Comparison of ENCODE assay signal across 16 cellular contexts in genomic region chr3:134476306-134476705, GRCh38. TPM values are rescaled to one million over a fixed set of nuclear protein-coding genes. Genes with fewer than 3 reads are reported as not detected.
A peak's percentile ranks its signal among the peaks of the same experiment; 100 is the strongest.
DNase-seq lines count a peak whose midpoint lies in the region; ATAC-seq and TF ChIP-seq lines count a peak whose summit lies in the region.
"Had no signal": no experiment of that assay in that cellular context is flagged by ENCODE, and none has a peak within 500 bp of the region (broad histone marks: within the 10 kb centered on the region; RNA-seq: fewer than 3 reads in every experiment).

No MANE protein-coding gene starts in this region.

- no peak for ATAC-seq in activated CD8-positive, alpha-beta T cell treated with anti-CD3 and anti-CD28 coated beads, Interleukin-2, amount 10 ng/mL, durations not matched to agents 7 days and 5 days
- ATAC-seq in activated CD8-positive, alpha-beta T cell treated with anti-CD3 and anti-CD28 coated beads for 36 hours, result no peak
- ATAC-seq in GM19467 (IDR thresholded peaks at IDR 0.05; ENCODE audit: unreplicated experiment), result no peak
- no peak for ATAC-seq in CD8-positive, alpha-beta T cell

- no peak for TF ChIP-seq CTCF in activated CD8-positive, alpha-beta T cell treated with anti-CD3 and anti-CD28 coated beads for 36 hours (IDR thresholded peaks at IDR 0.05)
- no peak for TF ChIP-seq CTCF in esophagus squamous epithelium (IDR thresholded peaks at IDR 0.05)
- no peak for TF ChIP-seq CTCF in nephron progenitor cell (IDR thresholded peaks at IDR 0.05)
- no peak for TF ChIP-seq CTCF in vagina (IDR thresholded peaks at IDR 0.05)
- TF ChIP-seq CTCF in CD8-positive, alpha-beta T cell (IDR thresholded peaks at IDR 0.05), result no peak

- no peaks in the 10 kb centered on the region for H3K27me3 ChIP-seq in esophagus squamous epithelium
- no peaks in the 10 kb centered on the region for H3K27me3 ChIP-seq in vagina
- H3K27me3 ChIP-seq in CD8-positive, alpha-beta T cell (ENCODE audit: insufficient read depth, low read length), result no peaks in the 10 kb centered on the region
- H3K27me3 ChIP-seq: BLaER1 treated with 17β-estradiol and CSF1 and Interleukin-3, amounts not matched to agents 10 nM and 100 nM had no signal

- H3K4me1 ChIP-seq in esophagus squamous epithelium, result peaks cover 23 to 58% (median 29%) of the 10 kb centered on the region in 3 donors
- H3K4me1 ChIP-seq in vagina, result peaks cover 27% of the 10 kb centered on the region
- peaks cover 4% of the 10 kb centered on the region for H3K4me1 ChIP-seq in CD8-positive, alpha-beta T cell (ENCODE audit: insufficient read depth, low read length)

- no peak overlapping the region for H3K4me3 Mint-ChIP-seq in activated CD8-positive, alpha-beta T cell treated with anti-CD3 and anti-CD28 coated beads, Interleukin-2, amount 10 ng/mL, durations not matched to agents 7 days and 5 days
- H3K4me3 Mint-ChIP-seq in activated CD8-positive, alpha-beta T cell treated with anti-CD3 and anti-CD28 coated beads for 36 hours, result no peak overlapping the region
- no peak overlapping the region for H3K4me3 Mint-ChIP-seq in nephron progenitor cell
- H3K4me3 Mint-ChIP-seq in CD8-positive, alpha-beta T cell, result no peak overlapping the region
- H3K4me3 Mint-ChIP-seq: activated CD4-positive, alpha-beta memory T cell treated with anti-CD3 and anti-CD28 coated beads, Interleukin-2, amount 10 ng/mL, durations not matched to agents 7 days and 5 days; central memory CD8-positive, alpha-beta T cell had no signal

- peaks cover 31% of the 10 kb centered on the region for H3K36me3 Mint-ChIP-seq in activated CD8-positive, alpha-beta T cell treated with anti-CD3 and anti-CD28 coated beads, Interleukin-2, amount 10 ng/mL, durations not matched to agents 7 days and 5 days (ENCODE audit: low read depth)
- H3K36me3 Mint-ChIP-seq in activated CD8-positive, alpha-beta T cell treated with anti-CD3 and anti-CD28 coated beads for 36 hours (ENCODE audit: low read depth), result peaks cover 27% of the 10 kb centered on the region
- H3K36me3 Mint-ChIP-seq in nephron progenitor cell (ENCODE audit: low read depth), result peaks cover 21% of the 10 kb centered on the region
- peaks cover 63% of the 10 kb centered on the region for H3K36me3 Mint-ChIP-seq in CD8-positive, alpha-beta T cell

- H3K36me3 ChIP-seq in esophagus squamous epithelium, result peaks cover 5 to 50% (median 6%) of the 10 kb centered on the region in 3 donors
- H3K36me3 ChIP-seq in vagina, result peaks cover 0 to 35% of the 10 kb centered on the region in 2 donors
- H3K36me3 ChIP-seq in CD8-positive, alpha-beta T cell (ENCODE audit: insufficient read depth, low read length), result peaks cover 49% of the 10 kb centered on the region

- intact Hi-C loops in activated CD8-positive, alpha-beta T cell treated with anti-CD3 and anti-CD28 coated beads for 36 hours (cut with micrococcal nuclease), result no loop called here
- intact Hi-C loops in esophagus squamous epithelium (cut with DNase I) (no loop called here), vagina (cut with DNase I) (no loop called here)
- intact Hi-C loops in CD8-positive, alpha-beta T cell (cut with DNase I, micrococcal nuclease), result no loop called here

- peak overlapping the region; percentile 14 for H3K27ac Mint-ChIP-seq in activated CD8-positive, alpha-beta T cell treated with anti-CD3 and anti-CD28 coated beads, Interleukin-2, amount 10 ng/mL, durations not matched to agents 7 days and 5 days
- H3K27ac Mint-ChIP-seq in activated CD8-positive, alpha-beta T cell treated with anti-CD3 and anti-CD28 coated beads for 36 hours, result no peak overlapping the region
- H3K27ac Mint-ChIP-seq in nephron progenitor cell, result peak overlapping the region; percentile 68
- H3K27ac Mint-ChIP-seq in CD8-positive, alpha-beta T cell, result no peak overlapping the region
- H3K27ac Mint-ChIP-seq: activated CD4-positive, alpha-beta memory T cell treated with anti-CD3 and anti-CD28 coated beads, Interleukin-2, amount 10 ng/mL, durations not matched to agents 7 days and 5 days had no signal

- DNase-seq in activated CD8-positive, alpha-beta T cell treated with anti-CD3 and anti-CD28 coated beads, Interleukin-2, amount 10 ng/mL, durations not matched to agents 7 days and 5 days, result no peak
- DNase-seq in activated CD8-positive, alpha-beta T cell treated with anti-CD3 and anti-CD28 coated beads for 36 hours, result no peak
- no peak for DNase-seq in esophagus squamous epithelium (lab: John Stamatoyannopoulos, UW)
- DNase-seq in nephron progenitor cell, result no peak
- no peak for DNase-seq in vagina (ENCODE audit: extremely low spot score in 2 of 2)
- DNase-seq in cerebellar cortex (ENCODE audit: low spot score), result no peak
- no peak for DNase-seq in CD8-positive, alpha-beta T cell
- DNase-seq: 8988T; activated CD4-positive, alpha-beta memory T cell treated with anti-CD3 and anti-CD28 coated beads, Interleukin-2, amount 10 ng/mL, durations not matched to agents 7 days and 5 days; NCI-H2029 treated with DMSO at 0.1 percent for 48 hours; NCI-H510A treated with DMSO at 0.1 percent for 48 hours had no signal

- H3K27ac ChIP-seq in esophagus squamous epithelium, result peak overlapping the region; percentile 41 to 79 (median 64)
- H3K27ac ChIP-seq in vagina, result peak overlapping the region; percentile 9
- H3K27ac ChIP-seq in CD8-positive, alpha-beta T cell (ENCODE audit: low read depth, low read length), result no peak overlapping the region
- H3K27ac ChIP-seq: BLaER1 treated with 17β-estradiol and CSF1 and Interleukin-3, amounts not matched to agents 10 nM and 100 nM; thoracic aorta; VCaP had no signal

- H3K4me3 ChIP-seq in esophagus squamous epithelium, result no peak overlapping the region
- no peak overlapping the region for H3K4me3 ChIP-seq in vagina
- H3K4me3 ChIP-seq in CD8-positive, alpha-beta T cell (ENCODE audit: low read depth, low read length), result no peak overlapping the region
- H3K4me3 ChIP-seq: BLaER1 treated with 17β-estradiol and CSF1 and Interleukin-3, amounts not matched to agents 10 nM and 100 nM; thoracic aorta had no signal

- POLR2A ChIA-PET in activated CD8-positive, alpha-beta T cell treated with anti-CD3 and anti-CD28 coated beads, Interleukin-2, amount 10 ng/mL, durations not matched to agents 7 days and 5 days (lab: Charles Lee), result interaction anchor here (1.7 kb wide), 1 partner anchor 10 kb away, joined by 12 read pairs; the partner anchor contains the start of genes ANAPC13 and CEP63
- POLR2A ChIA-PET in activated CD8-positive, alpha-beta T cell treated with anti-CD3 and anti-CD28 coated beads for 36 hours (lab: Charles Lee), result interaction anchor here (1.3 kb wide), 1 partner anchor 276 kb away, joined by 4 read pairs; no protein-coding TSS in a partner anchor
- POLR2A ChIA-PET in CD8-positive, alpha-beta T cell (lab: Charles Lee), result interaction anchor here (1.6 kb wide), 1 partner anchor 9 kb away, joined by 7 read pairs; the partner anchor contains the start of genes ANAPC13 and CEP63

- 28 to 41% methylated on average over 4 of the region's 4 CpGs for WGBS in esophagus squamous epithelium, 2 donors

- H3K4me1 Mint-ChIP-seq in activated CD8-positive, alpha-beta T cell treated with anti-CD3 and anti-CD28 coated beads, Interleukin-2, amount 10 ng/mL, durations not matched to agents 7 days and 5 days (ENCODE audit: low read depth), result no peaks in the 10 kb centered on the region
- H3K4me1 Mint-ChIP-seq in activated CD8-positive, alpha-beta T cell treated with anti-CD3 and anti-CD28 coated beads for 36 hours (ENCODE audit: low read depth), result peaks cover 2% of the 10 kb centered on the region
- H3K4me1 Mint-ChIP-seq in nephron progenitor cell, result peaks cover 29% of the 10 kb centered on the region
- peaks cover 9% of the 10 kb centered on the region for H3K4me1 Mint-ChIP-seq in CD8-positive, alpha-beta T cell (ENCODE audit: low read depth)
- H3K4me1 Mint-ChIP-seq: central memory CD8-positive, alpha-beta T cell had no signal

- CTCF ChIA-PET in activated CD8-positive, alpha-beta T cell treated with anti-CD3 and anti-CD28 coated beads, Interleukin-2, amount 10 ng/mL, durations not matched to agents 7 days and 5 days (lab: Charles Lee), result interaction anchor here (1.4 to 4.7 kb wide), 8 partner anchors 9 to 278 kb away, joined by 4 to 32 read pairs (median 7); partner anchors contain the start of genes ANAPC13 and CEP63
- CTCF ChIA-PET in activated CD8-positive, alpha-beta T cell treated with anti-CD3 and anti-CD28 coated beads for 36 hours (lab: Charles Lee), result interaction anchor here (1.3 to 7.9 kb wide), 6 partner anchors 8 to 263 kb away, joined by 3 to 111 read pairs (median 12); partner anchors contain the start of genes ANAPC13 and CEP63
- CTCF ChIA-PET in CD8-positive, alpha-beta T cell (lab: Charles Lee), result interaction anchor here (1.4 to 6.4 kb wide), 5 partner anchors 9 to 264 kb away, joined by 3 to 71 read pairs (median 55); partner anchors contain the start of genes ANAPC13 and CEP63

- H3K9me3 Mint-ChIP-seq in activated CD8-positive, alpha-beta T cell treated with anti-CD3 and anti-CD28 coated beads, Interleukin-2, amount 10 ng/mL, durations not matched to agents 7 days and 5 days (ENCODE audit: insufficient read depth), result no peaks in the 10 kb centered on the region
- H3K9me3 Mint-ChIP-seq in activated CD8-positive, alpha-beta T cell treated with anti-CD3 and anti-CD28 coated beads for 36 hours, result no peaks in the 10 kb centered on the region
- no peaks in the 10 kb centered on the region for H3K9me3 Mint-ChIP-seq in nephron progenitor cell
- H3K9me3 Mint-ChIP-seq in CD8-positive, alpha-beta T cell, result no peaks in the 10 kb centered on the region
- H3K9me3 Mint-ChIP-seq: activated CD4-positive, alpha-beta memory T cell treated with anti-CD3 and anti-CD28 coated beads, Interleukin-2, amount 10 ng/mL, durations not matched to agents 7 days and 5 days; central memory CD8-positive, alpha-beta T cell had no signal

- H3K27me3 Mint-ChIP-seq in activated CD8-positive, alpha-beta T cell treated with anti-CD3 and anti-CD28 coated beads, Interleukin-2, amount 10 ng/mL, durations not matched to agents 7 days and 5 days (ENCODE audit: low read depth), result no peaks in the 10 kb centered on the region
- H3K27me3 Mint-ChIP-seq in activated CD8-positive, alpha-beta T cell treated with anti-CD3 and anti-CD28 coated beads for 36 hours, result no peaks in the 10 kb centered on the region
- no peaks in the 10 kb centered on the region for H3K27me3 Mint-ChIP-seq in nephron progenitor cell (ENCODE audit: low read depth, poor library complexity)
- no peaks in the 10 kb centered on the region for H3K27me3 Mint-ChIP-seq in CD8-positive, alpha-beta T cell (ENCODE audit: low read depth)
- H3K27me3 Mint-ChIP-seq: activated CD4-positive, alpha-beta memory T cell treated with anti-CD3 and anti-CD28 coated beads, Interleukin-2, amount 10 ng/mL, durations not matched to agents 7 days and 5 days; central memory CD8-positive, alpha-beta T cell had no signal

- TF ChIP-seq POLR2A in esophagus squamous epithelium (IDR thresholded peaks at IDR 0.05) (no peak), vagina (IDR thresholded peaks at IDR 0.05) (no peak)

- no peaks in the 10 kb centered on the region for H3K9me3 ChIP-seq in esophagus squamous epithelium
- H3K9me3 ChIP-seq in vagina, result no peaks in the 10 kb centered on the region
- H3K9me3 ChIP-seq in CD8-positive, alpha-beta T cell (ENCODE audit: low read length), result no peaks in the 10 kb centered on the region
- H3K9me3 ChIP-seq: BLaER1 treated with 17β-estradiol and CSF1 and Interleukin-3, amounts not matched to agents 10 nM and 100 nM; thoracic aorta had no signal

RNA-seq across cellular contexts. Expression of gene ANAPC13, which starts 9.5 kb away (rescaled TPM):
- 10 to 100 TPM; 24.9 to 25.3 TPM for total RNA-seq in activated CD8-positive, alpha-beta T cell treated with anti-CD3 and anti-CD28 coated beads, Interleukin-2, amount 10 ng/mL, durations not matched to agents 7 days and 5 days
- 10 to 100 TPM; 27.3 to 28.0 TPM for total RNA-seq in activated CD8-positive, alpha-beta T cell treated with anti-CD3 and anti-CD28 coated beads for 36 hours
- total RNA-seq in esophagus squamous epithelium (10 to 100 TPM; 20.7 to 38.7 (median 26.0) TPM), vagina (24.1 TPM)
- total RNA-seq in CD8-positive, alpha-beta T cell, result 10 to 100 TPM; 15.5 to 15.9 TPM

RNA-seq across cellular contexts. Expression of gene CEP63, which starts 9.6 kb away (rescaled TPM):
- 10 to 100 TPM; 26.5 to 27.7 TPM for total RNA-seq in activated CD8-positive, alpha-beta T cell treated with anti-CD3 and anti-CD28 coated beads, Interleukin-2, amount 10 ng/mL, durations not matched to agents 7 days and 5 days
- 10 to 100 TPM; 25.3 to 27.0 TPM for total RNA-seq in activated CD8-positive, alpha-beta T cell treated with anti-CD3 and anti-CD28 coated beads for 36 hours
- total RNA-seq in esophagus squamous epithelium, result 10 to 100 TPM in 3 of 4 donors, 1 to 10 TPM in 1; 7.7 to 18.1 (median 14.4) TPM
- 12.5 TPM for total RNA-seq in vagina
- total RNA-seq in CD8-positive, alpha-beta T cell, result 10 to 100 TPM; 14.6 to 16.9 TPM

Comparison
In these comparisons a context has a peak if more than half of its experiments do, and no peak if none do; other contexts are left out.
1. H3K27ac Mint-ChIP-seq: peak in activated CD8-positive, alpha-beta T cell treated with anti-CD3 and anti-CD28 coated beads, Interleukin-2, amount 10 ng/mL, durations not matched to agents 7 days and 5 days (single experiment) and nephron progenitor cell (single experiment); none in activated CD8-positive, alpha-beta T cell treated with anti-CD3 and anti-CD28 coated beads for 36 hours (single experiment) and CD8-positive, alpha-beta T cell (single experiment).